8 cellular contexts compared by ENCODE assay signal in the genomic region with DNA sequence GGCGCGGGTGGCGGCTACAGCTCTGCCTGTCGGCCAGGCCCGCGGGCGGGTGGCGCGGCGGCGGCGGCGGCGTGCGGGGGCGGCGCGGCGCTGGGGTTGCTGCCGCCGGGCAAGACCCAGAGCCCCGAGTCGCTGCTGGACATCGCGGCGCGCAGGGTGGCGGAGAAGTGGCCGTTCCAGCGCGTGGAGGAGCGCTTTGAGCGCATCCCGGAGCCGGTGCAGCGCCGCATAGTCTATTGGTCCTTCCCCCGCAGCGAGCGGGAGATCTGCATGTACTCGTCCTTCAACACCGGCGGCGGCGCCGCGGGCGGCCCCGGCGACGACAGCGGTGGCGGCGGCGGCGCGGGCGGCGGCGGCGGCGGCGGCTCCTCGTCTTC. TPM values are rescaled to one million over a fixed set of nuclear protein-coding genes. Genes with fewer than 3 reads are reported as not detected.
A peak's percentile ranks its signal among the peaks of the same experiment; 100 is the strongest.
DNase-seq lines count a peak whose midpoint lies in the region; ATAC-seq and TF ChIP-seq lines count a peak whose summit lies in the region.

No MANE protein-coding gene starts in this region.

- intact Hi-C loops in Calu3 (cut with micrococcal nuclease; ENCODE audit: unreplicated experiment), result loop anchor here (5.0 to 10.0 kb wide), 5 partner anchors 40 to 602 kb away; no protein-coding TSS in a partner anchor

- H3K4me3 ChIP-seq in SU-DHL-6 (ENCODE audit: insufficient read depth, low read length, poor library complexity, severe bottlenecking), result peak overlapping the region; percentile 49
- H3K4me3 ChIP-seq in lung, result peak overlapping the region; percentile 91

- WGBS in lung, 2 donors, result 0 to 1% methylated on average over 19 to 64 of the region's 64 CpGs

- DNase-seq in Calu3 (peak; percentile 36), cerebellar cortex (ENCODE audit: low spot score) (peak; percentile 25), lung (ENCODE audit: low spot score) (peak; percentile 38), type B pancreatic cell (ENCODE audit: extremely low spot score, unreplicated experiment) (no peak), NCI-H1930 (lab: John Stamatoyannopoulos, UW) (no peak)

- no peaks in the 10 kb centered on the region for H3K9me3 ChIP-seq in SU-DHL-6 (ENCODE audit: insufficient read depth, low read length)
- no peaks in the 10 kb centered on the region for H3K9me3 ChIP-seq in lung (ENCODE audit: control insufficient read depth in 2 of 2, insufficient read depth in 1 of 2, low read length in 1 of 2)

- TF ChIP-seq CTCF in Calu3 (IDR thresholded peaks at IDR 0.05; ENCODE audit: unreplicated experiment) (no peak), SU-DHL-6 (IDR thresholded peaks at IDR 0.05; ENCODE audit: insufficient read depth, low read length, poor library complexity, severe bottlenecking) (no peak), lung (IDR thresholded peaks at IDR 0.05; ENCODE audit: control extremely low read depth, extremely low read depth) (no peak), type B pancreatic cell (conservative IDR thresholded peaks at IDR 0.05) (no peak)

- ATAC-seq in GM21723 (IDR thresholded peaks at IDR 0.05; ENCODE audit: unreplicated experiment) (peak; percentile 9), lung (ENCODE audit: insufficient read depth, low FRiP score) (no peak), GM19463 (IDR thresholded peaks at IDR 0.05; ENCODE audit: unreplicated experiment) (no peak)

- H3K27me3 ChIP-seq in SU-DHL-6 (ENCODE audit: low read length) (no peaks in the 10 kb centered on the region), lung (ENCODE audit: control insufficient read depth, insufficient read depth) (no peaks in the 10 kb centered on the region)

- H3K27ac ChIP-seq in SU-DHL-6 (ENCODE audit: low read depth, low read length), result no peak overlapping the region
- H3K27ac ChIP-seq in lung (ENCODE audit: low read depth in 1 of 2, low read length in 1 of 2), result peak overlapping the region; percentile 84 to 99

- peak overlapping the region; percentile 34 for H3K4me2 ChIP-seq in SU-DHL-6 (ENCODE audit: low read depth, low read length, poor library complexity, severe bottlenecking)

- H3K4me1 ChIP-seq in lung (ENCODE audit: control insufficient read depth in 2 of 2, insufficient read depth in 2 of 2, low read length in 2 of 2), result peaks cover 5 to 15% of the 10 kb centered on the region in 2 donors

- peak overlapping the region; percentile 84 for H3K4me3 Mint-ChIP-seq in Calu3 (ENCODE audit: low read depth, unreplicated experiment)
- peak overlapping the region; percentile 99 for H3K4me3 Mint-ChIP-seq in type B pancreatic cell

- BruUV-seq in Calu3 (replicated peaks; lab: Mats Ljungman, UMichigan), result no TSS peak

- H3K36me3 Mint-ChIP-seq in Calu3 (ENCODE audit: insufficient read depth, unreplicated experiment), result peaks cover 66% of the 10 kb centered on the region
- peaks cover 17% of the 10 kb centered on the region for H3K36me3 Mint-ChIP-seq in type B pancreatic cell

- CTCF ChIA-PET in Calu3 (lab: Charles Lee), result interaction anchor here (0.6 to 1.0 kb wide), 3 partner anchors 154 to 486 kb away, joined by 3 to 4 read pairs (median 4); no protein-coding TSS in a partner anchor

- H3K9me3 Mint-ChIP-seq in Calu3 (ENCODE audit: low read depth, unreplicated experiment) (no peaks in the 10 kb centered on the region), type B pancreatic cell (no peaks in the 10 kb centered on the region)

- no peaks in the 10 kb centered on the region; the same call in 1 of the 2 replicates for H3F3A ChIP-seq in SU-DHL-6 (ENCODE audit: insufficient read depth)

- H3K79me2 ChIP-seq in SU-DHL-6 (ENCODE audit: insufficient read depth, low read length), result no peaks in the 10 kb centered on the region

- peaks cover 52% of the 10 kb centered on the region for H3K4me1 Mint-ChIP-seq in Calu3 (ENCODE audit: low read depth, unreplicated experiment)
- peaks cover 34% of the 10 kb centered on the region for H3K4me1 Mint-ChIP-seq in type B pancreatic cell (ENCODE audit: unreplicated experiment)

- H3K27ac Mint-ChIP-seq in Calu3 (ENCODE audit: unreplicated experiment), result peak overlapping the region; percentile 86
- H3K27ac Mint-ChIP-seq in type B pancreatic cell, result peak overlapping the region; percentile 99

- peaks cover 10% of the 10 kb centered on the region; the same call in 1 of the 2 replicates for H4K20me1 ChIP-seq in SU-DHL-6 (ENCODE audit: low read depth, low read length)

- H3K27me3 Mint-ChIP-seq in Calu3 (ENCODE audit: unreplicated experiment) (no peaks in the 10 kb centered on the region), type B pancreatic cell (peaks cover 9% of the 10 kb centered on the region)

- H3K36me3 ChIP-seq in SU-DHL-6 (ENCODE audit: low read length), result no peaks in the 10 kb centered on the region
- no peaks in the 10 kb centered on the region for H3K36me3 ChIP-seq in lung (ENCODE audit: control insufficient read depth in 2 of 2, insufficient read depth in 2 of 2, low read length in 2 of 2)

- no peaks in the 10 kb centered on the region for H3K9me2 ChIP-seq in SU-DHL-6 (replicated peaks; ENCODE audit: insufficient read depth, low read length)

- H3K9ac ChIP-seq in SU-DHL-6 (ENCODE audit: low read length), result peak overlapping the region; percentile 28; the same call in 1 of the 2 replicates

- H2AFZ ChIP-seq in SU-DHL-6 (ENCODE audit: low read depth, low read length, severe bottlenecking), result no peak overlapping the region

RNA-seq across cellular contexts. Expression of a gene that starts 0.3 kb away (rescaled TPM):
- total RNA-seq in Calu3 (2022) (13.2 and 14.7 TPM in 2 replicates), lung (10 to 100 TPM; 18.3 to 21.6 TPM), type B pancreatic cell (ENCODE audit: low replicate concordance) (22.4 and 24.6 TPM in 2 replicates)
- polyA plus RNA-seq in lung, result 1 to 10 TPM; 5.9 to 8.2 TPM

Comparison
In these comparisons a context has a peak if more than half of its experiments do, and no peak if none do; other contexts are left out.
1. DNase-seq: peak in Calu3 (single experiment), cerebellar cortex (single experiment) and lung (single experiment); none in type B pancreatic cell (single experiment) and NCI-H1930 (0 of 2).